In genomic region chr18:8695932-8696510, GRCh38 we compare ENCODE assay signal across 12 cellular contexts. TPM values are rescaled to one million over a fixed set of nuclear protein-coding genes. Genes with fewer than 3 reads are reported as not detected.
DNase-seq lines count a peak whose midpoint lies in the region; ATAC-seq, FAIRE-seq and TF ChIP-seq lines count a peak whose summit lies in the region.
"Had no signal": no experiment of that assay in that cellular context is flagged by ENCODE, and none has a peak within 500 bp of the region (broad histone marks: within the 10 kb centered on the region; RNA-seq: fewer than 3 reads in every experiment).

No MANE protein-coding gene starts in this region.

- TF ChIP-seq POLR2A in tibial nerve (IDR thresholded peaks at IDR 0.05): no peak

- H3K9me2 ChIP-seq in OCI-LY7 (ENCODE audit: insufficient read depth, low read length): no peaks in the 10 kb centered on the region

- no peak for TF ChIP-seq CTCF in OCI-LY7 (conservative IDR thresholded peaks at IDR 0.05; ENCODE audit: low read length)
- TF ChIP-seq CTCF in tibial nerve (IDR thresholded peaks at IDR 0.05): no peak

- H3K36me3 ChIP-seq in OCI-LY7 (ENCODE audit: insufficient read depth, low read length) (no peaks in the 10 kb centered on the region; the same call in 1 of the 2 replicates), tibial nerve (no peaks in the 10 kb centered on the region), small intestine (ENCODE audit: control insufficient read depth in 2 of 2, insufficient read depth in 2 of 2, low read length in 2 of 2) (no peaks in the 10 kb centered on the region)
- H3K36me3 ChIP-seq: neural progenitor cell, upper lobe of right lung had no signal

- H4K20me1 ChIP-seq in OCI-LY7 (ENCODE audit: insufficient read depth, low read length): no peaks in the 10 kb centered on the region

- H3K4me3 ChIP-seq in OCI-LY7 (ENCODE audit: low read depth, low read length, poor library complexity, severe bottlenecking): peak overlapping the region; percentile 28
- H3K4me3 ChIP-seq in tibial nerve: no peak overlapping the region
- H3K4me3 ChIP-seq in small intestine (ENCODE audit: low read depth in 1 of 2, low read length in 2 of 2): no peak overlapping the region
- H3K4me3 ChIP-seq: neural progenitor cell, upper lobe of right lung had no signal

- FAIRE-seq in RCC 7860 (lab: Jason Lieb, UNC) (no peak), small intestine (lab: Jason Lieb, UNC) (no peak)
- FAIRE-seq: colon had no signal

- ATAC-seq in GM19328 (IDR thresholded peaks at IDR 0.05; ENCODE audit: unreplicated experiment) (peak; percentile 70), HG02798 (IDR thresholded peaks at IDR 0.05; ENCODE audit: poor library complexity, unreplicated experiment) (peak; percentile 58)

- no peaks in the 10 kb centered on the region for H3K79me2 ChIP-seq in OCI-LY7 (ENCODE audit: insufficient read depth, low read depth, low read length)

- H3K9me3 ChIP-seq in OCI-LY7 (ENCODE audit: low read length) (no peaks in the 10 kb centered on the region), tibial nerve (no peaks in the 10 kb centered on the region), small intestine (ENCODE audit: control insufficient read depth, low read depth) (no peaks in the 10 kb centered on the region)
- H3K9me3 ChIP-seq: upper lobe of right lung had no signal

- no peaks in the 10 kb centered on the region for H3K27me3 ChIP-seq in tibial nerve
- H3K27me3 ChIP-seq in small intestine (ENCODE audit: control insufficient read depth in 2 of 2, insufficient read depth in 2 of 2, low read length in 2 of 2): no peaks in the 10 kb centered on the region
- H3K27me3 ChIP-seq: foreskin keratinocyte, neural progenitor cell, upper lobe of right lung had no signal

- CTCF ChIA-PET in OCI-LY7 (lab: Charles Lee; ENCODE audit: unreplicated experiment): no interaction called here

- POLR2A ChIA-PET in OCI-LY7 (lab: Charles Lee): interaction anchor here (0.6 to 1.8 kb wide), 8 partner anchors 18 to 288 kb away, joined by 3 to 5 read pairs (median 4); no protein-coding TSS in a partner anchor

- BruUV-seq in OCI-LY7 (replicated peaks; lab: Mats Ljungman, UMichigan): no TSS peak

- H3K4me2 ChIP-seq in OCI-LY7 (ENCODE audit: low read length): peak overlapping the region; percentile 68
- H3K4me2 ChIP-seq: neural progenitor cell had no signal

- no peak for TF ChIP-seq EP300 in tibial nerve (IDR thresholded peaks at IDR 0.05)

- intact Hi-C loops in OCI-LY7 (cut with micrococcal nuclease; ENCODE audit: unreplicated experiment): loop anchor here (1.0 to 2.0 kb wide), 3 partner anchors 49 to 293 kb away; no protein-coding TSS in a partner anchor
- intact Hi-C loops in head of caudate nucleus (cut with DNase I): loop anchor here (2.0 to 10.0 kb wide), 2 partner anchors 33 to 289 kb away; no protein-coding TSS in a partner anchor

- peak overlapping the region; percentile 22; the same call in 1 of the 2 replicates for H2AFZ ChIP-seq in OCI-LY7 (ENCODE audit: low read length)
- H2AFZ ChIP-seq: neural progenitor cell had no signal

- 77 to 88% methylated on average over 3 of the region's 3 CpGs for WGBS in tibial nerve, 2 donors
- 76 to 82% (median 77%) methylated on average over 3 of the region's 3 CpGs for WGBS in small intestine, 3 donors

- DNase-seq in OCI-LY7 (ENCODE audit: low spot score) (peak; percentile 84), superior temporal gyrus (ENCODE audit: extremely low spot score) (peak; percentile 27), tibial nerve (ENCODE audit: low spot score in 2 of 2) (no peak), RCC 7860 (ENCODE audit: low spot score) (no peak), small intestine (no peak), head of caudate nucleus (no peak)
- DNase-seq: foreskin keratinocyte had no signal

- peaks cover 23% of the 10 kb centered on the region for H3K4me1 ChIP-seq in OCI-LY7 (ENCODE audit: insufficient read depth, low read length, poor library complexity, severe bottlenecking)
- H3K4me1 ChIP-seq in tibial nerve: no peaks in the 10 kb centered on the region
- H3K4me1 ChIP-seq in small intestine (ENCODE audit: control insufficient read depth in 2 of 2, insufficient read depth in 1 of 2, low read depth in 1 of 2, low read length in 1 of 2): no peaks in the 10 kb centered on the region
- H3K4me1 ChIP-seq: neural progenitor cell, upper lobe of right lung had no signal

- H3K27ac ChIP-seq in OCI-LY7 (ENCODE audit: low read depth, low read length, poor library complexity, severe bottlenecking): peak overlapping the region; percentile 79
- no peak overlapping the region for H3K27ac ChIP-seq in tibial nerve
- H3K27ac ChIP-seq in small intestine (ENCODE audit: low read depth in 1 of 2, low read length in 1 of 2): no peak overlapping the region
- H3K27ac ChIP-seq: foreskin keratinocyte, neural progenitor cell, upper lobe of right lung had no signal

RNA-seq across cellular contexts. Expression of gene MTCL1, which starts 9.3 kb away (rescaled TPM):
- total RNA-seq in OCI-LY7 (2014; rRNA removed; shearing (Covaris generic)): 82.8 and 96.8 TPM in 2 replicates
- total RNA-seq in OCI-LY7 (2022): 159 and 170 TPM in 2 replicates
- 10 to 100 TPM in 1 of 4 donors, 1 to 10 TPM in 3; 4.6 to 18.3 (median 5.3) TPM for total RNA-seq in tibial nerve
- polyA plus RNA-seq in small intestine: 1 to 10 TPM; 2.5 to 7.6 (median 4.3) TPM

Comparison
In these comparisons a context has a peak if more than half of its experiments do, and no peak if none do; other contexts are left out.
1. DNase-seq: peak in OCI-LY7 (single experiment) and superior temporal gyrus (single experiment); none in tibial nerve (0 of 2), RCC 7860 (single experiment), small intestine (single experiment) and head of caudate nucleus (0 of 42).
2. RNA of gene MTCL1, which starts 9.3 kb away (total RNA-seq): 82.8 to 170 TPM in OCI-LY7; 4.6 to 18.3 TPM in tibial nerve; every median in the first group is over 4 times any median in the second.